In the genomic region with DNA sequence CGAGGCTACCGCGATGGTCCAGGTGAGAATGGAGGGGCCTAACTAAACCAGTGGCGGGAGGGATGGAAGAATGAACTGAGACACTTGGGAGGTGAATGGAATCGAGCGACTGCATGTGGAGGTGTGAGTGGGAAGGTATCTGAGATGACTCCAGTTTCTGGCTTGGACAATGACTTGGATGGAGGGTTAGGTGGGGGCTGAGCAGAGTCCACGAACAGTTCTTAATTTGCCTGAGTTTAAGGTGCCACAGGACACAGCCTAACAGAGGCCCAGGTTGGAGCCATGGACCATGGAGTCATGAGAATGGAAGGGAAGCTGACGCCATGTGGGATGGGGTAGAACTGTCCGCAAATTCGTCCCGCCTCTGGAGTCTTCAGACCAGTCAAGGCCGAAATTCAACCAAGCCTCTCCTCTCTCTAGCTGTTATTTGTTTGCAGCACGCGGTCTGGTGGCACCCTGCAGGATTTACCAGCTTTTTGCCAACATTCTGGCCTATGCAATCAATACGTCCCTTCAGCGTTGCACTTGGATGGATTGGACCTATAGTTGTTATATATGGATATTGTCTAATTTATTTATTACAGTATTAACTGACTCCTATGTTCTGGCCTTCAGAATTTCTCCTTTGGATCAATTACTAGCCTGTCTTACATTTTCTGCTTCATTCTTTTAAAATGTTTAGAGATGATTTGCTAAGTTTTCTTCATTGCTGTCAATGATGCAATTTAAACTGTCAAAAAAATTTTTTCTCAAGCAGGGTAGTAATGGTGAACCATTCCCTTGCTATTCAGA, we compare ENCODE assay signal across 8 cellular contexts. TPM values are rescaled to one million over a fixed set of nuclear protein-coding genes. Genes with fewer than 3 reads are reported as not detected.
A peak's percentile ranks its signal among the peaks of the same experiment; 100 is the strongest.
DNase-seq lines count a peak whose midpoint lies in the region; ATAC-seq, FAIRE-seq and TF ChIP-seq lines count a peak whose summit lies in the region.

No MANE protein-coding gene starts in this region.

- intact Hi-C loops in psoas muscle (cut with DNase I): loop anchor here (2.0 to 10.0 kb wide), 6 partner anchors 28 to 324 kb away; partner anchors contain the start of genes DGUOK (in 1 of the 2) and STAMBP (in 1 of the 2)

- no peaks in the 10 kb centered on the region for H3K27me3 ChIP-seq in psoas muscle (ENCODE audit: insufficient read depth in 3 of 3, low read length in 2 of 3)

- peaks cover 13% of the 10 kb centered on the region for H3K4me1 ChIP-seq in psoas muscle

- ATAC-seq in psoas muscle (no peak), GM21619 (IDR thresholded peaks at IDR 0.05; ENCODE audit: unreplicated experiment) (no peak)

- WGBS in psoas muscle, 3 donors: 51 to 57% (median 56%) methylated on average over 16 of the region's 16 CpGs

- H3K4me3 ChIP-seq in epithelial cell of proximal tubule (ENCODE audit: low read depth, low read length): peak overlapping the region; percentile 82
- H3K4me3 ChIP-seq in psoas muscle: peak overlapping the region; percentile 89

- H3K36me3 ChIP-seq in psoas muscle (ENCODE audit: insufficient read depth in 1 of 2, low read depth in 1 of 2): peaks cover 2 to 46% of the 10 kb centered on the region in 2 donors

- FAIRE-seq in RCC 7860 (lab: Jason Lieb, UNC): no peak

- TF ChIP-seq CTCF in epithelial cell of proximal tubule (conservative IDR thresholded peaks at IDR 0.05; ENCODE audit: low read depth, low read length): no peak
- TF ChIP-seq CTCF in psoas muscle (IDR thresholded peaks at IDR 0.05): no peak

- H3K27ac ChIP-seq in psoas muscle: no peak overlapping the region

- DNase-seq in EH (ENCODE audit: low read depth): peak; percentile 16
- peak; percentile 39 for DNase-seq in NCI-H69 (lab: John Stamatoyannopoulos, UW)
- DNase-seq in epithelial cell of proximal tubule (ENCODE audit: low read depth): no peak
- no peak for DNase-seq in psoas muscle
- no peak for DNase-seq in activated CD8-positive, alpha-beta memory T cell treated with anti-CD3 and anti-CD28 coated beads for 24 hours
- no peak for DNase-seq in effector CD4-positive, alpha-beta T cell
- DNase-seq in RCC 7860 (ENCODE audit: low spot score): no peak

- H3K9me3 ChIP-seq in psoas muscle: no peaks in the 10 kb centered on the region

RNA-seq across cellular contexts. Expression of gene BOLA3, which starts 0.9 kb away (rescaled TPM):
- total RNA-seq in epithelial cell of proximal tubule (90.3 and 148 TPM in 2 replicates), psoas muscle (10 to 100 TPM; 47.7 to 65.9 (median 54.3) TPM)
- 100 to 1,000 TPM in 2 of 3 donors, 10 to 100 TPM in 1; 99.6 to 117 (median 103) TPM for polyA plus RNA-seq in psoas muscle

RNA-seq across cellular contexts. Expression of gene MOB1A, which starts 30.0 kb away (rescaled TPM):
- total RNA-seq in epithelial cell of proximal tubule (70.4 and 87.2 TPM in 2 replicates), psoas muscle (10 to 100 TPM; 28.0 to 44.3 (median 28.9) TPM)
- polyA plus RNA-seq in psoas muscle: 10 to 100 TPM; 13.6 to 71.2 (median 24.8) TPM

RNA-seq across cellular contexts. Expression of gene MTHFD2, which starts 49.8 kb away (rescaled TPM):
- total RNA-seq in epithelial cell of proximal tubule: 57.0 and 126 TPM in 2 replicates
- total RNA-seq in psoas muscle: 10 to 100 TPM; 16.6 to 76.2 (median 61.2) TPM
- 100 to 1,000 TPM in 1 of 3 donors, 10 to 100 TPM in 2; 52.1 to 112 (median 60.4) TPM for polyA plus RNA-seq in psoas muscle

Comparison
In these comparisons a context has a peak if more than half of its experiments do, and no peak if none do; other contexts are left out.
1. DNase-seq: peak in EH (single experiment) and NCI-H69 (single experiment); none in epithelial cell of proximal tubule (single experiment), psoas muscle (0 of 2), activated CD8-positive, alpha-beta memory T cell treated with anti-CD3 and anti-CD28 coated beads for 24 hours (single experiment), effector CD4-positive, alpha-beta T cell (single experiment) and RCC 7860 (single experiment).